Comparison of ENCODE assay signal across 29 cellular contexts in genomic region chr20:41418031-41418430, GRCh38. TPM values are rescaled to one million over a fixed set of nuclear protein-coding genes. Genes with fewer than 3 reads are reported as not detected.
"Had no signal": no experiment of that assay in that cellular context is flagged by ENCODE, and none has a peak within 500 bp of the region (broad histone marks: within the 10 kb centered on the region; RNA-seq: fewer than 3 reads in every experiment).

No MANE protein-coding gene starts in this region.

- H3K4me3 ChIP-seq: adrenal gland, cardiac muscle cell, esophagus muscularis mucosa, sigmoid colon, upper lobe of left lung, vagina had no signal

- H3K27me3 Mint-ChIP-seq: brain; naive B cell; stimulated activated memory B cell treated with anti-CD40 and anti-IgM and Interleukin-4, amounts not matched to agents 10 μg/mL and 1 μg/mL and 100 μg/mL, for 72 hours; stimulated activated naive CD8-positive, alpha-beta T cell treated with anti-CD3 and anti-CD28 coated beads, Interleukin-15, amount 100 ng/mL, for 72 hours had no signal

- DNase-seq: activated CD4-positive, alpha-beta T cell treated with anti-CD3 and anti-CD28 coated beads for 4 hours; activated CD4-positive, alpha-beta T cell treated with anti-CD3 and anti-CD28 coated beads, Interleukin-2, amount 50 U/mL, for 4 hours; activated CD8-positive, alpha-beta memory T cell treated with anti-CD3 and anti-CD28 coated beads, Interleukin-2, amount 50 U/mL, for 4 hours; activated naive CD4-positive, alpha-beta T cell; activated T-cell treated with anti-CD3 and anti-CD28 coated beads, Interleukin-2, amount 50 U/mL, for 1 hour; adrenal gland; aorta; foreskin keratinocyte; mammary epithelial cell; naive B cell; nephron progenitor cell; retina; sigmoid colon; small intestine; stimulated activated CD4-positive, alpha-beta T cell treated with anti-CD3 and anti-CD28 coated beads, Interleukin-4, amount 100 ng/mL, for 24 hours; stimulated activated naive CD8-positive, alpha-beta T cell treated with anti-CD3 and anti-CD28 coated beads, Interleukin-15, amount 100 ng/mL, for 72 hours; substantia nigra; T-helper 1 cell; upper lobe of left lung had no signal

- H3K4me1 Mint-ChIP-seq: brain; mesothelial cell of epicardium; stimulated activated memory B cell treated with anti-CD40 and anti-IgM and Interleukin-4, amounts not matched to agents 10 μg/mL and 1 μg/mL and 100 μg/mL, for 72 hours had no signal

- H3K4me3 Mint-ChIP-seq: brain; mesothelial cell of epicardium; nephron progenitor cell; stimulated activated memory B cell treated with anti-CD40 and anti-IgM and Interleukin-4, amounts not matched to agents 10 μg/mL and 1 μg/mL and 100 μg/mL, for 72 hours; stimulated activated naive CD8-positive, alpha-beta T cell treated with anti-CD3 and anti-CD28 coated beads, Interleukin-15, amount 100 ng/mL, for 72 hours had no signal

- H3K27me3 ChIP-seq: adrenal gland, cardiac muscle cell, esophagus muscularis mucosa, foreskin keratinocyte, neutrophil, sigmoid colon, upper lobe of left lung, vagina had no signal

- ATAC-seq: foreskin keratinocyte; stimulated activated memory B cell treated with anti-CD40 and anti-IgM and Interleukin-4, amounts not matched to agents 10 μg/mL and 1 μg/mL and 100 μg/mL, for 72 hours; stimulated activated naive CD8-positive, alpha-beta T cell treated with anti-CD3 and anti-CD28 coated beads, Interleukin-15, amount 100 ng/mL, for 72 hours had no signal

- H3K27ac Mint-ChIP-seq: activated T-helper 2 cell treated with anti-CD3 and anti-CD28 coated beads, Interferon-gamma antibody, Interleukin-2, Interleukin-4, amounts not matched to agents 10 μg/mL and 5 μg/mL and 100 μg/mL, durations not matched to agents 14 hours and 24 hours and 36 hours; mesothelial cell of epicardium; nephron progenitor cell; stimulated activated memory B cell treated with anti-CD40 and anti-IgM and Interleukin-4, amounts not matched to agents 10 μg/mL and 1 μg/mL and 100 μg/mL, for 72 hours had no signal

- H3K9me3 ChIP-seq: adrenal gland, esophagus muscularis mucosa, neutrophil, sigmoid colon, upper lobe of left lung, vagina had no signal

- H3K4me1 ChIP-seq: adrenal gland, esophagus muscularis mucosa, foreskin keratinocyte, sigmoid colon, upper lobe of left lung, vagina had no signal

- H3K27ac ChIP-seq: adrenal gland, esophagus muscularis mucosa, foreskin keratinocyte, neutrophil, sigmoid colon, upper lobe of left lung, vagina, VCaP had no signal

RNA-seq across cellular contexts. Expression of gene EMILIN3, which starts 51.4 kb away (rescaled TPM):
- total RNA-seq: activated CD8-positive, alpha-beta memory T cell treated with anti-CD3 and anti-CD28 coated beads for 36 hours; activated T-helper 2 cell treated with anti-CD3 and anti-CD28 coated beads, Interferon-gamma antibody, Interleukin-2, Interleukin-4, amounts not matched to agents 10 μg/mL and 5 μg/mL and 100 μg/mL, durations not matched to agents 14 hours and 24 hours and 36 hours; mammary epithelial cell had no signal
